Comparison of ENCODE assay signal across 1 cellular context in the genomic region with DNA sequence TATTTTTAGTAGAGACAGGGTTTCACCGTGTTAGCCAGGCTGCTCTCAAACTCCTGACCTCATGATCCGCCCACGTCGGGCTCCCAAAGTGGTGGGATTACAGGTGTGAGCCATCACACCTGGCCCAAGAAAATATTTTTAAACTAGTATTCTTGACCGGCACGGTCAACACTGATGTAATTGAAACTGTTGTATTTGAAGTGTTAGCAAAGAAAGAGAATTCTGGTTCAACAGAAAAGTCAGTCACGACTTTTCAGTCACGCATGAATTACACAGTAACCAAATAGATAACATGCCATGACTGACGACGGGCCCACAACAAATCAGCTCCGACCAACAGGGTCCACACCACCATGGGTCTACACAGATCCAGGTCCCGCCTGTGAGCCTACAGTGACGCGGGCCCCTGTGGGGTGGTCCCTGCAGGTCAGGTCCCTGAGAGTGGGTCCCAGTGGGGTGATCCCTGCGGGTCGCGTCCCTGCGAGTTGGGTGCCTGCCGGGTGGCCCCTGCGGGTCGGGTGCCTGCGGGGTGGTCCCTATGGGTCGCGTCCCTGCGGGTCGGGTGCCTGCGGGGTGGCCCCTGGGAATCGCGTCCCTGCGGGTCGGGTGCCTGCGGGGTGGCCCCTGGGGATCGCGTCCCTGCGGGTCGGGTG.
TF ChIP-seq lines count a peak whose summit lies in the region.

No MANE protein-coding gene starts in this region.

TF ChIP-seq in WTC11, 78 proteins besides CTCF, POLR2A, EP300 and RAD21 (continued from another document):
- TF ChIP-seq, protein P1, sequence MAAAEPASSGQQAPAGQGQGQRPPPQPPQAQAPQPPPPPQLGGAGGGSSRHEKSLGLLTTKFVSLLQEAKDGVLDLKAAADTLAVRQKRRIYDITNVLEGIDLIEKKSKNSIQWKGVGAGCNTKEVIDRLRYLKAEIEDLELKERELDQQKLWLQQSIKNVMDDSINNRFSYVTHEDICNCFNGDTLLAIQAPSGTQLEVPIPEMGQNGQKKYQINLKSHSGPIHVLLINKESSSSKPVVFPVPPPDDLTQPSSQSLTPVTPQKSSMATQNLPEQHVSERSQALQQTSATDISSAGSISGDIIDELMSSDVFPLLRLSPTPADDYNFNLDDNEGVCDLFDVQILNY (CRISPR knock-in tag; IDR thresholded peaks at IDR 0.05): no peak
- TF ChIP-seq, protein P2, sequence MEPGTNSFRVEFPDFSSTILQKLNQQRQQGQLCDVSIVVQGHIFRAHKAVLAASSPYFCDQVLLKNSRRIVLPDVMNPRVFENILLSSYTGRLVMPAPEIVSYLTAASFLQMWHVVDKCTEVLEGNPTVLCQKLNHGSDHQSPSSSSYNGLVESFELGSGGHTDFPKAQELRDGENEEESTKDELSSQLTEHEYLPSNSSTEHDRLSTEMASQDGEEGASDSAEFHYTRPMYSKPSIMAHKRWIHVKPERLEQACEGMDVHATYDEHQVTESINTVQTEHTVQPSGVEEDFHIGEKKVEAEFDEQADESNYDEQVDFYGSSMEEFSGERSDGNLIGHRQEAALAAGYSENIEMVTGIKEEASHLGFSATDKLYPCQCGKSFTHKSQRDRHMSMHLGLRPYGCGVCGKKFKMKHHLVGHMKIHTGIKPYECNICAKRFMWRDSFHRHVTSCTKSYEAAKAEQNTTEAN (CRISPR knock-in tag; IDR thresholded peaks at IDR 0.05): no peak
- TF ChIP-seq, protein P3, sequence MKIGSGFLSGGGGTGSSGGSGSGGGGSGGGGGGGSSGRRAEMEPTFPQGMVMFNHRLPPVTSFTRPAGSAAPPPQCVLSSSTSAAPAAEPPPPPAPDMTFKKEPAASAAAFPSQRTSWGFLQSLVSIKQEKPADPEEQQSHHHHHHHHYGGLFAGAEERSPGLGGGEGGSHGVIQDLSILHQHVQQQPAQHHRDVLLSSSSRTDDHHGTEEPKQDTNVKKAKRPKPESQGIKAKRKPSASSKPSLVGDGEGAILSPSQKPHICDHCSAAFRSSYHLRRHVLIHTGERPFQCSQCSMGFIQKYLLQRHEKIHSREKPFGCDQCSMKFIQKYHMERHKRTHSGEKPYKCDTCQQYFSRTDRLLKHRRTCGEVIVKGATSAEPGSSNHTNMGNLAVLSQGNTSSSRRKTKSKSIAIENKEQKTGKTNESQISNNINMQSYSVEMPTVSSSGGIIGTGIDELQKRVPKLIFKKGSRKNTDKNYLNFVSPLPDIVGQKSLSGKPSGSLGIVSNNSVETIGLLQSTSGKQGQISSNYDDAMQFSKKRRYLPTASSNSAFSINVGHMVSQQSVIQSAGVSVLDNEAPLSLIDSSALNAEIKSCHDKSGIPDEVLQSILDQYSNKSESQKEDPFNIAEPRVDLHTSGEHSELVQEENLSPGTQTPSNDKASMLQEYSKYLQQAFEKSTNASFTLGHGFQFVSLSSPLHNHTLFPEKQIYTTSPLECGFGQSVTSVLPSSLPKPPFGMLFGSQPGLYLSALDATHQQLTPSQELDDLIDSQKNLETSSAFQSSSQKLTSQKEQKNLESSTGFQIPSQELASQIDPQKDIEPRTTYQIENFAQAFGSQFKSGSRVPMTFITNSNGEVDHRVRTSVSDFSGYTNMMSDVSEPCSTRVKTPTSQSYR (CRISPR knock-in tag; IDR thresholded peaks at IDR 0.05): no peak
- TF ChIP-seq, protein P4, sequence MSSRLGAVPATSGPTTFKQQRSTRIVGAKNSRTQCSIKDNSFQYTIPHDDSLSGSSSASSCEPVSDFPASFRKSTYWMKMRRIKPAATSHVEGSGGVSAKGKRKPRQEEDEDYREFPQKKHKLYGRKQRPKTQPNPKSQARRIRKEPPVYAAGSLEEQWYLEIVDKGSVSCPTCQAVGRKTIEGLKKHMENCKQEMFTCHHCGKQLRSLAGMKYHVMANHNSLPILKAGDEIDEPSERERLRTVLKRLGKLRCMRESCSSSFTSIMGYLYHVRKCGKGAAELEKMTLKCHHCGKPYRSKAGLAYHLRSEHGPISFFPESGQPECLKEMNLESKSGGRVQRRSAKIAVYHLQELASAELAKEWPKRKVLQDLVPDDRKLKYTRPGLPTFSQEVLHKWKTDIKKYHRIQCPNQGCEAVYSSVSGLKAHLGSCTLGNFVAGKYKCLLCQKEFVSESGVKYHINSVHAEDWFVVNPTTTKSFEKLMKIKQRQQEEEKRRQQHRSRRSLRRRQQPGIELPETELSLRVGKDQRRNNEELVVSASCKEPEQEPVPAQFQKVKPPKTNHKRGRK (CRISPR knock-in tag; IDR thresholded peaks at IDR 0.05; ENCODE audit: borderline replicate concordance): no peak
- TF ChIP-seq ETV6 (CRISPR knock-in tag; IDR thresholded peaks at IDR 0.05) (no peak), ZBTB21 (CRISPR knock-in tag; IDR thresholded peaks at IDR 0.05; ENCODE audit: borderline replicate concordance) (no peak), TEAD1 (CRISPR knock-in tag; IDR thresholded peaks at IDR 0.05) (no peak), ZNF138 (CRISPR knock-in tag; conservative IDR thresholded peaks at IDR 0.05) (no peak), ZNF263 (CRISPR knock-in tag; IDR thresholded peaks at IDR 0.05; ENCODE audit: low read depth) (no peak), CREB1 (CRISPR knock-in tag; IDR thresholded peaks at IDR 0.05) (no peak)
- TF ChIP-seq, protein P5, sequence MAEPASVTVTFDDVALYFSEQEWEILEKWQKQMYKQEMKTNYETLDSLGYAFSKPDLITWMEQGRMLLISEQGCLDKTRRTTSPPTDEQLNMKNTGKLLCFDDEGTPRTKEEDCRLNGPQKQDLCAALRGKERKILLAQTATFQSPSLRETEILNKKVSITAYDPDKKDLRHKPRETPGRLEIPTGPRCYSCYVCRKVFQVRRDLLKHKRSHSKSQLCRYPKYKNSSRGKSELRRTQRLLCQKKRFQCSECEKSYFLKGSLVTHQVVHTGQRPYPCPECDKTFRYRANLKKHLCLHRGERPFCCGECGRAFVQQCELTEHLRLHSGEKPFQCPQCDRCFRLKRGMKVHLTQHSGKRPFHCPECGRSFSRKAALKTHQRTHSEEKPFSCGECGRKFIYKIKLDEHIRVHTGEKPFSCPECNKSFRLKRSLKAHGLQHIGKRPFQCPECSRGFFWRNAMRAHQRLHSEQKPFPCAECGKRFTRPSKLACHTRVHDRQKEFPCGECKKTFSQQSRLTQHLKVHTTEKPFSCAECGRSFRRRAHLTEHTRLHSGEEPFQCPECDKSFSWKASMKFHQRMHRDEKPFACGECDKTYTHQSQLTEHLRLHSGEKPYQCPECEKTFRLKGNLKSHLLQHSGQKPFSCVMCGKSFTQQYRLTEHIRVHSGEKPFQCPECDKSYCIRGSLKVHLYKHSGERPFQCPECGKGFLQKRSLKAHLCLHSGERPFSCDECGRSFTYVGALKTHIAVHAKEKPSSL (CRISPR knock-in tag; conservative IDR thresholded peaks at IDR 0.05): no peak
